26 cellular contexts compared by ENCODE assay signal in the genomic region with DNA sequence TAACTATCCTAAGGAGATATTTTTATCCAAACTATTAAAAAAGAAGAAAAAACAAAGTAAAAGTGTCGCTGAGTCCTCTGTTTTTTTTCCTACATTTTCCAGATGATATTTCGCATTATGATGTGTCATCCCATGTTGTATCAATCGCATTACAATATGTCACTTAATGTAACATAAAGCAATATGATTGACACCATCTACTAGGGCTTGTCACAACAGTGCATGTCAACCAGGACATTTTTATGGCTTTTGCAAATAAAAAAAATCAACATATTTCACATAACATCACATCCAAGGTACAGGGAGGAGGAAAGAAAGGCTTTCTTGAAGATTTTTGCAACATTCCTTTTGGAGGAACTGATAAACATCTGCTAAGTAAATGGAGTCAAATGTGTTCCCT.
"Had no signal": no experiment of that assay in that cellular context is flagged by ENCODE, and none has a peak within 500 bp of the region (broad histone marks: within the 10 kb centered on the region; RNA-seq: fewer than 3 reads in every experiment).

No MANE protein-coding gene starts in this region.

- H3K27me3 ChIP-seq: stomach, suprapubic skin, testis, thyroid gland, tibial artery, tibial nerve, transverse colon, upper lobe of left lung, upper lobe of right lung, uterus, vagina had no signal

- H3K4me3 ChIP-seq: stomach, suprapubic skin, testis, thoracic aorta, thyroid gland, tibial artery, tibial nerve, transverse colon, upper lobe of left lung, upper lobe of right lung, uterus, vagina had no signal

- H3K27ac ChIP-seq: stomach, suprapubic skin, testis, thoracic aorta, tibial artery, tibial nerve, transverse colon, upper lobe of left lung, upper lobe of right lung, uterus, vagina had no signal

- DNase-seq: stimulated activated CD4-positive, alpha-beta T cell treated with anti-CD3 and anti-CD28 coated beads, Interleukin-2, amount 100 ng/mL, for 48 hours; stimulated activated CD4-positive, alpha-beta T cell treated with anti-CD3 and anti-CD28 coated beads, Interleukin-4, amount 100 ng/mL, for 1 hour; stimulated activated CD4-positive, alpha-beta T cell treated with anti-CD3 and anti-CD28 coated beads, Interleukin-4, amount 100 ng/mL, for 24 hours; stimulated activated CD4-positive, alpha-beta T cell treated with anti-CD3 and anti-CD28 coated beads, Interleukin-4, amount 100 ng/mL, for 4 hours; stimulated activated CD8-positive, alpha-beta memory T cell treated with anti-CD3 and anti-CD28 coated beads, Interleukin-4, amount 100 ng/mL, for 48 hours; stimulated activated naive B cell treated with anti-CD40 and anti-IgM and Interleukin-4, amounts not matched to agents 10 μg/mL and 1 μg/mL and 100 μg/mL, for 72 hours; stimulated activated naive CD4-positive, alpha-beta T cell; stimulated activated naive CD4-positive, alpha-beta T cell treated with Interleukin-2 at 50 U/mL for 16 hours; stimulated activated naive CD8-positive, alpha-beta T cell treated with anti-CD3 and anti-CD28 coated beads, Interleukin-15, amount 100 ng/mL, for 72 hours; stimulated activated naive CD8-positive, alpha-beta T cell treated with anti-CD3 and anti-CD28 coated beads, Interleukin-15, Interleukin-2, amounts not matched to agents 100 U/mL and 50 U/mL, for 24 hours; stomach; substantia nigra; testis; thyroid gland; tibial artery; transverse colon; trophoblast cell; upper lobe of left lung; upper lobe of right lung; uterus had no signal

- ATAC-seq: stimulated activated effector memory CD8-positive, alpha-beta T cell treated with anti-CD3 and anti-CD28 coated beads, Interleukin-12 subunit alpha, Interleukin-12 subunit beta, amount 100 ng/mL, for 72 hours; stimulated activated memory B cell treated with anti-CD40 and anti-IgM and Interleukin-4, amounts not matched to agents 10 μg/mL and 1 μg/mL and 100 μg/mL, for 72 hours; stimulated activated naive B cell treated with anti-CD40 and anti-IgM and Interleukin-4, amounts not matched to agents 10 μg/mL and 1 μg/mL and 100 μg/mL, for 72 hours; stimulated activated naive CD8-positive, alpha-beta T cell treated with anti-CD3 and anti-CD28 coated beads, Interleukin-15, amount 100 ng/mL, for 72 hours; stimulated activated naive CD8-positive, alpha-beta T cell treated with anti-CD3 and anti-CD28 coated beads, Interleukin-15, Interleukin-2, amounts not matched to agents 100 U/mL and 50 U/mL, for 24 hours; upper lobe of right lung had no signal

- H3K36me3 ChIP-seq: stomach, suprapubic skin, thoracic aorta, thyroid gland, tibial artery, tibial nerve, transverse colon, upper lobe of left lung, upper lobe of right lung, uterus, vagina had no signal

- H3K9me3 ChIP-seq: stomach, suprapubic skin, testis, thoracic aorta, thyroid gland, tibial artery, tibial nerve, transverse colon, upper lobe of left lung, upper lobe of right lung, uterus, vagina had no signal
